In genomic region chr16:58024673-58025350, GRCh38 we compare ENCODE assay signal across 8 cellular contexts. TPM values are rescaled to one million over a fixed set of nuclear protein-coding genes. Genes with fewer than 3 reads are reported as not detected.
DNase-seq lines count a peak whose midpoint lies in the region; ATAC-seq and TF ChIP-seq lines count a peak whose summit lies in the region.

No MANE protein-coding gene starts in this region.

- H3K9me3 ChIP-seq in H9 (ENCODE audit: control insufficient read depth, low read depth, low read length) (no peaks in the 10 kb centered on the region), SU-DHL-6 (ENCODE audit: insufficient read depth, low read length) (no peaks in the 10 kb centered on the region)

- peak overlapping the region; percentile 73 for H3K4me2 ChIP-seq in H9 (ENCODE audit: insufficient read depth, insufficient read length, low read length)
- peak overlapping the region; percentile 85 for H3K4me2 ChIP-seq in SU-DHL-6 (ENCODE audit: low read depth, low read length, poor library complexity, severe bottlenecking)

- peak overlapping the region; percentile 63 for H3K4me3 ChIP-seq in SU-DHL-6 (ENCODE audit: insufficient read depth, low read length, poor library complexity, severe bottlenecking)

- no peak overlapping the region for H2BK12ac ChIP-seq in H9 (ENCODE audit: insufficient read length, low read depth, low read length)

- no peak overlapping the region for H2BK5ac ChIP-seq in H9 (ENCODE audit: insufficient read length, low read length)

- H2AFZ ChIP-seq in H9 (ENCODE audit: low read length): no peak overlapping the region
- H2AFZ ChIP-seq in SU-DHL-6 (ENCODE audit: low read depth, low read length, severe bottlenecking): peak overlapping the region; percentile 91

- no peak overlapping the region for H3T11ph ChIP-seq in H9 (ENCODE audit: low read length)

- no peak overlapping the region for H2BK20ac ChIP-seq in H9 (ENCODE audit: low read depth, low read length, poor library complexity, severe bottlenecking)

- no peaks in the 10 kb centered on the region for H3F3A ChIP-seq in SU-DHL-6 (ENCODE audit: insufficient read depth)

- H3K4ac ChIP-seq in H9 (ENCODE audit: low read depth, low read length): no peak overlapping the region

- peak overlapping the region; percentile 73 to 87 for H3K4me3 Mint-ChIP-seq in H9
- H3K4me3 Mint-ChIP-seq in endothelial cell (ENCODE audit: unreplicated experiment): peak overlapping the region; percentile 91
- peak overlapping the region; percentile 78 to 92 (median 88) for H3K4me3 Mint-ChIP-seq in naive B cell

- H4K20me1 ChIP-seq in H9 (ENCODE audit: control insufficient read depth, insufficient read depth, insufficient read length) (no peaks in the 10 kb centered on the region), SU-DHL-6 (ENCODE audit: low read depth, low read length) (no peaks in the 10 kb centered on the region)

- no peak overlapping the region for H4K5ac ChIP-seq in H9 (ENCODE audit: insufficient read length, low read depth, low read length)

- no peak overlapping the region for H4K91ac ChIP-seq in H9 (ENCODE audit: insufficient read length, low read depth, low read length)

- H3K9me3 Mint-ChIP-seq in H9: no peaks in the 10 kb centered on the region
- H3K9me3 Mint-ChIP-seq in endothelial cell (ENCODE audit: unreplicated experiment): no peaks in the 10 kb centered on the region
- no peaks in the 10 kb centered on the region for H3K9me3 Mint-ChIP-seq in naive B cell

- peak overlapping the region; percentile 32 for H3K18ac ChIP-seq in H9 (ENCODE audit: insufficient read length, low read depth, low read length)

- DNase-seq in H9 (peak; percentile 76), endothelial cell (ENCODE audit: low spot score) (peak; percentile 43), naive B cell (no peak), NCI-H1694 treated with DMSO at 0.1 percent for 48 hours (lab: John Stamatoyannopoulos, UW) (no peak), T-helper 9 cell (no peak)

- no peak overlapping the region for H2BK120ac ChIP-seq in H9 (ENCODE audit: low read depth, low read length, poor library complexity, severe bottlenecking)

- H3K36me3 ChIP-seq in SU-DHL-6 (ENCODE audit: low read length): no peaks in the 10 kb centered on the region

- H4K8ac ChIP-seq in H9 (replicated peaks; ENCODE audit: insufficient read length, low read depth, low read length): no peak overlapping the region

- H3K36me3 Mint-ChIP-seq in H9 (ENCODE audit: insufficient read depth in 1 of 3, low read depth in 3 of 3) (peaks cover 0 to 5% (median 4%) of the 10 kb centered on the region in 3 experiments; a peak in 5 of 7 replicates), endothelial cell (ENCODE audit: low read depth, unreplicated experiment) (peaks cover 6% of the 10 kb centered on the region), naive B cell (no peaks in the 10 kb centered on the region)

- peak overlapping the region in 1 of 3 experiments; percentile 96; a peak in 3 of 7 replicates for H3K27ac Mint-ChIP-seq in H9
- peak overlapping the region; percentile 74 for H3K27ac Mint-ChIP-seq in endothelial cell (ENCODE audit: unreplicated experiment)
- peak overlapping the region in 1 of 6 donors; percentile 13 for H3K27ac Mint-ChIP-seq in naive B cell

- no peak overlapping the region for H2BK15ac ChIP-seq in H9 (ENCODE audit: low read depth, low read length)

- H3K4me1 Mint-ChIP-seq in H9 (peaks cover 45 to 56% of the 10 kb centered on the region in 2 experiments), endothelial cell (ENCODE audit: unreplicated experiment) (peaks cover 43% of the 10 kb centered on the region), naive B cell (peaks cover 16 to 23% (median 20%) of the 10 kb centered on the region in 3 donors)

- no CpG with 5 or more reads among the region's 49 CpGs for WGBS in H9 (ENCODE audit: extremely low coverage, insufficient read length, low lambda C conversion rate)

- no peak overlapping the region for H3K56ac ChIP-seq in H9 (ENCODE audit: insufficient read length, low read depth, low read length)

- no peaks in the 10 kb centered on the region for H3K9me2 ChIP-seq in SU-DHL-6 (replicated peaks; ENCODE audit: insufficient read depth, low read length)

- peak overlapping the region; percentile 62; the same call in 1 of the 2 replicates for H3K14ac ChIP-seq in H9 (ENCODE audit: insufficient read depth, low read length)

- H3K27me3 ChIP-seq in H9 (ENCODE audit: insufficient read depth, low read length) (no peaks in the 10 kb centered on the region), SU-DHL-6 (ENCODE audit: low read length) (no peaks in the 10 kb centered on the region)

- peaks cover 18% of the 10 kb centered on the region; the same call in 1 of the 2 replicates for H3K4me1 ChIP-seq in H9 (ENCODE audit: insufficient read depth, low read length)

- peaks cover 12% of the 10 kb centered on the region for H3K27me3 Mint-ChIP-seq in H9 (ENCODE audit: low read depth)
- H3K27me3 Mint-ChIP-seq in endothelial cell (ENCODE audit: unreplicated experiment): peaks cover 27% of the 10 kb centered on the region
- peaks cover 13 to 47% (median 29%) of the 10 kb centered on the region in 3 donors for H3K27me3 Mint-ChIP-seq in naive B cell

- peaks cover 17% of the 10 kb centered on the region for H3K23me2 ChIP-seq in H9 (ENCODE audit: insufficient read length, low read depth, low read length, poor library complexity, severe bottlenecking)

- no peak for TF ChIP-seq CTCF in H9 (conservative IDR thresholded peaks at IDR 0.05)
- no peak for TF ChIP-seq CTCF in SU-DHL-6 (IDR thresholded peaks at IDR 0.05; ENCODE audit: insufficient read depth, low read length, poor library complexity, severe bottlenecking)
- TF ChIP-seq CTCF in endothelial cell (IDR thresholded peaks at IDR 0.05; ENCODE audit: unreplicated experiment): no peak

- H3K23ac ChIP-seq in H9 (ENCODE audit: insufficient read length, low read depth, low read length): no peak overlapping the region

- H3K79me2 ChIP-seq in H9 (ENCODE audit: insufficient read depth, low read length) (peaks cover 2% of the 10 kb centered on the region; the same call in 1 of the 2 replicates), SU-DHL-6 (ENCODE audit: insufficient read depth, low read length) (no peaks in the 10 kb centered on the region)

- no peak overlapping the region for H2AK5ac ChIP-seq in H9 (ENCODE audit: insufficient read length, low read length)

- no peak overlapping the region for H3K9ac ChIP-seq in H9 (ENCODE audit: extremely low read depth, insufficient read length, low read length)
- peak overlapping the region; percentile 38 for H3K9ac ChIP-seq in SU-DHL-6 (ENCODE audit: low read length)

- peaks cover 2% of the 10 kb centered on the region for H3K79me1 ChIP-seq in H9 (ENCODE audit: insufficient read depth, low read depth, low read length, poor library complexity, severe bottlenecking)

- H3K27ac ChIP-seq in H9 (ENCODE audit: insufficient read length, low read depth, low read length): no peak overlapping the region
- H3K27ac ChIP-seq in SU-DHL-6 (ENCODE audit: low read depth, low read length): no peak overlapping the region

- no peak for ATAC-seq in naive B cell (ENCODE audit: low read depth in 2 of 2)
- ATAC-seq in HG03457 (IDR thresholded peaks at IDR 0.05; ENCODE audit: unreplicated experiment): no peak
- no peak for ATAC-seq in GM19328 (IDR thresholded peaks at IDR 0.05; ENCODE audit: unreplicated experiment)

RNA-seq across cellular contexts. Expression of gene MMP15, which starts 0.7 kb away (rescaled TPM):
- total RNA-seq in H9 (2021): 32.9 and 33.6 TPM in 2 replicates
- 97.8 TPM for total RNA-seq in endothelial cell (ENCODE audit: unreplicated experiment)
- not detected for polyA plus RNA-seq in naive B cell (ENCODE audit: low read depth in 6 of 6)

RNA-seq across cellular contexts. Expression of gene USB1, which starts 23.6 kb away (rescaled TPM):
- total RNA-seq in H9 (2021) (65.0 and 65.6 TPM in 2 replicates), endothelial cell (ENCODE audit: unreplicated experiment) (79.5 TPM)
- 10 to 100 TPM; 19.8 to 30.5 (median 25.8) TPM for polyA plus RNA-seq in naive B cell (ENCODE audit: low read depth in 6 of 6)

RNA-seq across cellular contexts. Expression of gene ZNF319, which starts 24.3 kb away (rescaled TPM):
- 5.6 and 6.6 TPM in 2 replicates for total RNA-seq in H9 (2021)
- 16.1 TPM for total RNA-seq in endothelial cell (ENCODE audit: unreplicated experiment)
- polyA plus RNA-seq in naive B cell (ENCODE audit: low read depth in 6 of 6): 10 to 100 TPM in 1 of 6 donors, 1 to 10 TPM in 5; 3.1 to 10.7 (median 6.0) TPM

RNA-seq across cellular contexts. Expression of gene CNGB1, which starts 53.9 kb away (rescaled TPM):
- not detected in 2 replicates for total RNA-seq in H9 (2021)
- total RNA-seq in endothelial cell (ENCODE audit: unreplicated experiment): not detected
- not detected for polyA plus RNA-seq in naive B cell (ENCODE audit: low read depth in 6 of 6)

Comparison
In these comparisons a context has a peak if more than half of its experiments do, and no peak if none do; other contexts are left out.
1. DNase-seq: peak in H9 (single experiment) and endothelial cell (single experiment); none in naive B cell (single experiment), NCI-H1694 treated with DMSO at 0.1 percent for 48 hours (single experiment) and T-helper 9 cell (single experiment).
2. Peak in every context shown above with its lines, with median percentiles within 50 percentile points of each other: H3K4me3 Mint-ChIP-seq.